Comparison of ENCODE assay signal across 11 cellular contexts in genomic region chr1:226973371-226973897, GRCh38. TPM values are rescaled to one million over a fixed set of nuclear protein-coding genes. Genes with fewer than 3 reads are reported as not detected.
DNase-seq lines count a peak whose midpoint lies in the region; ATAC-seq, FAIRE-seq and TF ChIP-seq lines count a peak whose summit lies in the region.
"Had no signal": no experiment of that assay in that cellular context is flagged by ENCODE, and none has a peak within 500 bp of the region (broad histone marks: within the 10 kb centered on the region; RNA-seq: fewer than 3 reads in every experiment).

No MANE protein-coding gene starts in this region.

- no peak overlapping the region for H3K4ac ChIP-seq in IMR-90 (ENCODE audit: low read depth, low read length)

- peaks cover 8% of the 10 kb centered on the region for H3K36me3 Mint-ChIP-seq in stimulated activated effector memory CD8-positive, alpha-beta T cell treated with anti-CD3 and anti-CD28 coated beads, Interleukin-12 subunit alpha, Interleukin-12 subunit beta, amount 100 ng/mL, for 72 hours

- no peak overlapping the region for H3K14ac ChIP-seq in IMR-90 (replicated peaks; ENCODE audit: low read depth, low read length)

- TF ChIP-seq POLR2A in IMR-90 (IDR thresholded peaks at IDR 0.05; ENCODE audit: low read depth, low read length) (no peak), body of pancreas (IDR thresholded peaks at IDR 0.05) (no peak)

- H3K4me3 Mint-ChIP-seq in stimulated activated effector memory CD8-positive, alpha-beta T cell treated with anti-CD3 and anti-CD28 coated beads, Interleukin-12 subunit alpha, Interleukin-12 subunit beta, amount 100 ng/mL, for 72 hours = no peak overlapping the region

- no peak overlapping the region for H3K9ac ChIP-seq in IMR-90 (ENCODE audit: low read depth, low read length)

- POLR2A ChIA-PET in IMR-90 (lab: Charles Lee; ENCODE audit: unreplicated experiment) = no interaction called here

- peak overlapping the region; percentile 29 for H3K27ac Mint-ChIP-seq in stimulated activated effector memory CD8-positive, alpha-beta T cell treated with anti-CD3 and anti-CD28 coated beads, Interleukin-12 subunit alpha, Interleukin-12 subunit beta, amount 100 ng/mL, for 72 hours

- no peaks in the 10 kb centered on the region for H3K79me1 ChIP-seq in IMR-90 (ENCODE audit: low read depth in 1 of 2, low read length in 2 of 2)

- no peaks in the 10 kb centered on the region for H4K20me1 ChIP-seq in IMR-90 (ENCODE audit: insufficient read depth, low read length)

- H3K9me1 ChIP-seq in IMR-90 (ENCODE audit: insufficient read depth, low read length) = no peaks in the 10 kb centered on the region

- H2BK5ac ChIP-seq in IMR-90 (ENCODE audit: low read depth, low read length, poor library complexity, severe bottlenecking) = no peak overlapping the region

- WGBS in IMR-90 (ENCODE audit: extremely low coverage in 2 of 2, insufficient read length in 1 of 2), 2 experiments = no CpG with 5 or more reads among the region's 5 CpGs
- 83 to 94% methylated on average over 4 to 5 of the region's 5 CpGs for WGBS in body of pancreas, 2 donors

- no peak for TF ChIP-seq RAD21 in IMR-90 (IDR thresholded peaks at IDR 0.05; ENCODE audit: low read length)

- no TSS peak for BruUV-seq in IMR-90 (replicated peaks; lab: Mats Ljungman, UMichigan)

- intact Hi-C loops in IMR-90 (cut with micrococcal nuclease) = no loop called here
- intact Hi-C loops in body of pancreas (cut with DNase I) = no loop called here

- peaks cover 8% of the 10 kb centered on the region for H3K4me1 Mint-ChIP-seq in stimulated activated effector memory CD8-positive, alpha-beta T cell treated with anti-CD3 and anti-CD28 coated beads, Interleukin-12 subunit alpha, Interleukin-12 subunit beta, amount 100 ng/mL, for 72 hours

- no peak overlapping the region for H2BK20ac ChIP-seq in IMR-90 (ENCODE audit: low read depth, low read length)

- no peaks in the 10 kb centered on the region for H3K36me3 ChIP-seq in IMR-90 (ENCODE audit: control insufficient read depth, insufficient read depth, low read length)
- H3K36me3 ChIP-seq in body of pancreas (replicated peaks in 1 of 2; ENCODE audit: insufficient read depth in 1 of 2, low read depth in 2 of 2) = peaks cover 0 to 13% of the 10 kb centered on the region in 2 donors
- no peaks in the 10 kb centered on the region for H3K36me3 ChIP-seq in WERI-Rb-1

- no peak overlapping the region for H2AK5ac ChIP-seq in IMR-90 (ENCODE audit: low read depth, low read length)

- no peak overlapping the region for H2AFZ ChIP-seq in IMR-90 (replicated peaks; ENCODE audit: low read length, poor library complexity)

- CTCF ChIA-PET in IMR-90 (lab: Yijun Ruan, JAX) = interaction anchor here (1.1 kb wide), 1 partner anchor 27 kb away, joined by 4 read pairs; no protein-coding TSS in a partner anchor

- no peak overlapping the region for H4K91ac ChIP-seq in IMR-90 (ENCODE audit: insufficient read depth, low read depth, low read length)

- peaks cover 6% of the 10 kb centered on the region for H3K9me3 Mint-ChIP-seq in stimulated activated effector memory CD8-positive, alpha-beta T cell treated with anti-CD3 and anti-CD28 coated beads, Interleukin-12 subunit alpha, Interleukin-12 subunit beta, amount 100 ng/mL, for 72 hours

- H4K5ac ChIP-seq in IMR-90 (ENCODE audit: low read depth, low read length) = no peak overlapping the region; the same call in 1 of the 2 replicates

- dilution Hi-C loops in IMR-90 (cut with HindIII; ENCODE audit: low sequenced_read_pairs, unreplicated experiment) = no loop called here

- no peak overlapping the region for H3K4me3 ChIP-seq in IMR-90 (ENCODE audit: insufficient read depth, low read depth, low read length)
- no peak overlapping the region for H3K4me3 ChIP-seq in body of pancreas
- H3K4me3 ChIP-seq in WERI-Rb-1 (ENCODE audit: low read depth, low read length) = no peak overlapping the region

- no peak; the same call in 1 of the 2 replicates for ATAC-seq in IMR-90 (ENCODE audit: low read depth)
- no peak for ATAC-seq in body of pancreas
- no peak for ATAC-seq in stimulated activated effector memory CD8-positive, alpha-beta T cell treated with anti-CD3 and anti-CD28 coated beads, Interleukin-12 subunit alpha, Interleukin-12 subunit beta, amount 100 ng/mL, for 72 hours

- H3K9me3 ChIP-seq in IMR-90 (ENCODE audit: control insufficient read depth, insufficient read depth, low read length) = peaks cover 5% of the 10 kb centered on the region
- H3K9me3 ChIP-seq in body of pancreas = no peaks in the 10 kb centered on the region
- H3K9me3 ChIP-seq in WERI-Rb-1 (ENCODE audit: severe bottlenecking) = no peaks in the 10 kb centered on the region

- no peak overlapping the region for H2BK15ac ChIP-seq in IMR-90 (ENCODE audit: low read depth, low read length)

- FAIRE-seq in RCC 7860 (lab: Jason Lieb, UNC) = no peak

- in situ Hi-C loops in IMR-90 (cut with MboI; ENCODE audit: low sequenced_read_pairs) = no loop called here

- no peak overlapping the region for H4K8ac ChIP-seq in IMR-90 (ENCODE audit: low read depth in 2 of 2, low read length in 2 of 2)

- no peak overlapping the region for H2AK9ac ChIP-seq in IMR-90 (replicated peaks; ENCODE audit: low read depth, low read length, poor library complexity)

- no peak for DNase-seq in IMR-90
- DNase-seq in body of pancreas = peak; percentile 17 to 42 (median 36)
- no peak for DNase-seq in stimulated activated effector memory CD8-positive, alpha-beta T cell treated with anti-CD3 and anti-CD28 coated beads, Interleukin-12 subunit alpha, Interleukin-12 subunit beta, amount 100 ng/mL, for 72 hours (ENCODE audit: low spot score in 2 of 2)
- no peak for DNase-seq in superior temporal gyrus (ENCODE audit: extremely low spot score)
- no peak for DNase-seq in DMS114 treated with DMSO at 0.1 percent for 48 hours (lab: John Stamatoyannopoulos, UW; ENCODE audit: unreplicated experiment)
- DNase-seq in RCC 7860 (ENCODE audit: low spot score) = no peak
- DNase-seq in WERI-Rb-1 = no peak
- DNase-seq: activated CD4-positive, alpha-beta T cell treated with anti-CD3 and anti-CD28 coated beads, Interleukin-2, amount 50 U/mL, for 1 hour; dermis blood vessel endothelial cell; Karpas-422 had no signal

- H3K4me2 ChIP-seq in IMR-90 (ENCODE audit: low read depth, low read length) = no peak overlapping the region

- H3K56ac ChIP-seq in IMR-90 (ENCODE audit: extremely low read depth, insufficient read depth, low read length) = no peak overlapping the region

- no peak overlapping the region for H2BK120ac ChIP-seq in IMR-90 (ENCODE audit: low read depth, low read length)

- TF ChIP-seq CTCF in IMR-90 (conservative IDR thresholded peaks at IDR 0.05; ENCODE audit: low read depth, low read length) (no peak), body of pancreas (IDR thresholded peaks at IDR 0.05) (no peak), WERI-Rb-1 (IDR thresholded peaks at IDR 0.05; ENCODE audit: low read depth, low read length) (no peak)

- no peaks in the 10 kb centered on the region for H3K27me3 ChIP-seq in IMR-90 (ENCODE audit: control insufficient read depth, insufficient read depth, low read length)
- no peaks in the 10 kb centered on the region for H3K27me3 ChIP-seq in body of pancreas
- no peaks in the 10 kb centered on the region for H3K27me3 ChIP-seq in layer of hippocampus (ENCODE audit: control insufficient read depth, insufficient read depth, low read length)
- H3K27me3 ChIP-seq in WERI-Rb-1 (ENCODE audit: insufficient read depth, low read depth, severe bottlenecking) = no peaks in the 10 kb centered on the region

- H3K27ac ChIP-seq in IMR-90 (ENCODE audit: insufficient read depth, low read length) = peak overlapping the region; percentile 35; the same call in 1 of the 2 replicates
- peak overlapping the region; percentile 68 to 90 (median 83) for H3K27ac ChIP-seq in body of pancreas
- peak overlapping the region; percentile 89 for H3K27ac ChIP-seq in layer of hippocampus (ENCODE audit: low read depth, low read length)
- H3K27ac ChIP-seq in WERI-Rb-1 = no peak overlapping the region

- H3K18ac ChIP-seq in IMR-90 (ENCODE audit: low read depth, low read length) = no peak overlapping the region

- H3K4me1 ChIP-seq in IMR-90 (ENCODE audit: control insufficient read depth, insufficient read depth, low read length) (peaks cover 14% of the 10 kb centered on the region; the same call in 1 of the 2 replicates), body of pancreas (peaks cover 49% of the 10 kb centered on the region)

- no peak overlapping the region for H3K23ac ChIP-seq in IMR-90 (ENCODE audit: low read depth, low read length)

TF ChIP-seq in IMR-90, 13 proteins besides CTCF, POLR2A, EP300 and RAD21:
- TF ChIP-seq CEBPB (IDR thresholded peaks at IDR 0.05; ENCODE audit: low read depth, low read length) = no peak
- TF ChIP-seq USF2 (IDR thresholded peaks at IDR 0.05; ENCODE audit: low read depth, low read length) = no peak
- TF ChIP-seq BHLHE40 (IDR thresholded peaks at IDR 0.05; ENCODE audit: low read depth, low read length) = no peak
- no peak for TF ChIP-seq ELK1 (IDR thresholded peaks at IDR 0.05; ENCODE audit: borderline replicate concordance, low read depth, low read length)
- TF ChIP-seq CHD1 (IDR thresholded peaks at IDR 0.05; ENCODE audit: low read depth, low read length) = no peak
- no peak for TF ChIP-seq NFE2L2 (IDR thresholded peaks at IDR 0.05; ENCODE audit: low read depth, low read length)
- TF ChIP-seq MAZ (IDR thresholded peaks at IDR 0.05; ENCODE audit: borderline replicate concordance, low read depth, low read length) = no peak
- no peak for TF ChIP-seq MXI1 (IDR thresholded peaks at IDR 0.05; ENCODE audit: borderline replicate concordance, low read depth, low read length)

RNA-seq across cellular contexts. Expression of gene COQ8A, which starts 33.3 kb away (rescaled TPM):
- 3.3 and 3.8 TPM in 2 replicates for total RNA-seq in IMR-90 (2012; rRNA removed)
- 5.8 and 6.1 TPM in 2 replicates for polyA plus RNA-seq in IMR-90 (2012; rRNA removed)
- polyA plus RNA-seq in IMR-90 (2012; cell fraction: cytosol; rRNA removed) = 4.5 and 6.1 TPM in 2 replicates
- polyA plus RNA-seq in IMR-90 (2012; cell fraction: nucleus; rRNA removed; ENCODE audit: low replicate concordance) = 13.1 and 19.4 TPM in 2 replicates
- total RNA-seq in body of pancreas = 100 to 1,000 TPM; 116 to 134 TPM

Comparison
In these comparisons a context has a peak if more than half of its experiments do, and no peak if none do; other contexts are left out.
1. DNase-seq: peak in body of pancreas (4 of 4); none in IMR-90 (single experiment), stimulated activated effector memory CD8-positive, alpha-beta T cell treated with anti-CD3 and anti-CD28 coated beads, Interleukin-12 subunit alpha, Interleukin-12 subunit beta, amount 100 ng/mL, for 72 hours (0 of 2), superior temporal gyrus (single experiment), DMS114 treated with DMSO at 0.1 percent for 48 hours (single experiment), RCC 7860 (single experiment) and WERI-Rb-1 (single experiment).
2. RNA of gene COQ8A, which starts 33.3 kb away (total RNA-seq): 116 to 134 TPM in body of pancreas; 3.3 to 3.8 TPM in IMR-90; every median in the first group is over 10 times any median in the second.